ENCODE assay signal across 1 cellular context in genomic region chr1:15702722-15703550, GRCh38.
TF ChIP-seq lines count a peak whose summit lies in the region.

No MANE protein-coding gene starts in this region.

TF ChIP-seq in SK-N-SH treated with all-trans-retinoic acid at 6 μM for 48 hours, 23 proteins besides CTCF, POLR2A, EP300 and RAD21 (continued from another document):
- TF ChIP-seq, protein P1, sequence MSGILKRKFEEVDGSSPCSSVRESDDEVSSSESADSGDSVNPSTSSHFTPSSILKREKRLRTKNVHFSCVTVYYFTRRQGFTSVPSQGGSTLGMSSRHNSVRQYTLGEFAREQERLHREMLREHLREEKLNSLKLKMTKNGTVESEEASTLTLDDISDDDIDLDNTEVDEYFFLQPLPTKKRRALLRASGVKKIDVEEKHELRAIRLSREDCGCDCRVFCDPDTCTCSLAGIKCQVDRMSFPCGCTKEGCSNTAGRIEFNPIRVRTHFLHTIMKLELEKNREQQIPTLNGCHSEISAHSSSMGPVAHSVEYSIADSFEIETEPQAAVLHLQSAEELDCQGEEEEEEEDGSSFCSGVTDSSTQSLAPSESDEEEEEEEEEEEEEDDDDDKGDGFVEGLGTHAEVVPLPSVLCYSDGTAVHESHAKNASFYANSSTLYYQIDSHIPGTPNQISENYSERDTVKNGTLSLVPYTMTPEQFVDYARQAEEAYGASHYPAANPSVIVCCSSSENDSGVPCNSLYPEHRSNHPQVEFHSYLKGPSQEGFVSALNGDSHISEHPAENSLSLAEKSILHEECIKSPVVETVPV (CRISPR knock-in tag; IDR thresholded peaks at IDR 0.05), result no peak
- TF ChIP-seq PPARA (CRISPR knock-in tag; IDR thresholded peaks at IDR 0.05; ENCODE audit: borderline replicate concordance), result no peak
